In the genomic region with DNA sequence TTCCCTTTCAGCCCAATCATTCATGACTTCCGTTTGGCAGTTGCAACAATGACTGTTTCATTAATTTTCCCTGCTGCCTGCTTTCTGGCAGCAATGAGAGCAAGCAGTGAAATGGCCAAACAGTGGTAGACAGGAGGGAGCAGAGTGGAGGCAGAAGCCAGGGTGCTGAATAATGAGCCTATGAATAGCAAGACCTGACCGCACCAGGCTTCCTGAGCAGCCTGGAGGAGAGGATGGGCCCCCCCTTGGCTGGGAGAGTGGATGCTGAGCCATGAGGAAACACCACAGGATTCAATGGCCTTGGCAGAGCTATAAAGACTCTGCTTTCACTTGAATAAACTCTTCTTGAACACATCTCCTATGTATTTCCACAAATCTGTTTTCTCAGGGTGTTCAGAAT, we compare ENCODE assay signal across 21 cellular contexts.
A peak's percentile ranks its signal among the peaks of the same experiment; 100 is the strongest.
DNase-seq lines count a peak whose midpoint lies in the region; ATAC-seq and TF ChIP-seq lines count a peak whose summit lies in the region.
"Had no signal": no experiment of that assay in that cellular context is flagged by ENCODE, and none has a peak within 500 bp of the region (broad histone marks: within the 10 kb centered on the region; RNA-seq: fewer than 3 reads in every experiment).

No MANE protein-coding gene starts in this region.

- H2BK12ac ChIP-seq in neuronal stem cell (ENCODE audit: low read length) = no peak overlapping the region

- no peak overlapping the region for H2BK15ac ChIP-seq in neuronal stem cell (ENCODE audit: low read length)

- H3K4me1 ChIP-seq in neuronal stem cell (ENCODE audit: control insufficient read depth in 2 of 2, insufficient read depth in 1 of 2, low read depth in 1 of 2, low read length in 2 of 2) = no peaks in the 10 kb centered on the region
- H3K4me1 ChIP-seq: adrenal gland, Caco-2 had no signal

- no peak overlapping the region for H4K8ac ChIP-seq in neuronal stem cell (ENCODE audit: low read depth, low read length)

- no CpG with 5 or more reads among the region's 2 CpGs for WGBS in neuronal stem cell (ENCODE audit: extremely low coverage in 2 of 2, insufficient read length in 2 of 2, insufficient replicate concordance in 1 of 2), 2 donors

- peak overlapping the region; percentile 62 for H2AFZ ChIP-seq in neuronal stem cell (ENCODE audit: low read length)
- H2AFZ ChIP-seq: PC-9 had no signal

- no peak overlapping the region for H3K27ac ChIP-seq in neuronal stem cell (replicated peaks; ENCODE audit: low read length)
- H3K27ac ChIP-seq: adrenal gland, coronary artery, heart left ventricle, HL-60, PC-9 had no signal

- peak overlapping the region; percentile 42 for H3K14ac ChIP-seq in neuronal stem cell (ENCODE audit: low read length)

- no peak overlapping the region for H3K4ac ChIP-seq in neuronal stem cell (ENCODE audit: low read length)

- H3K9ac ChIP-seq in neuronal stem cell (ENCODE audit: low read depth, low read length, poor library complexity) = no peak overlapping the region

- TF ChIP-seq CTCF in epithelial cell of esophagus (IDR thresholded peaks at IDR 0.05; ENCODE audit: insufficient read depth, low read depth, low read length, missing control alignments) = no peak

- H3K9me3 ChIP-seq in neuronal stem cell (replicated peaks in 1 of 2; ENCODE audit: control insufficient read depth in 2 of 2, insufficient read depth in 1 of 2, low read depth in 1 of 2, low read length in 2 of 2) = no peaks in the 10 kb centered on the region
- H3K9me3 ChIP-seq: adrenal gland had no signal

- H3K4me3 ChIP-seq in epithelial cell of esophagus (ENCODE audit: low read length) (no peak overlapping the region), neuronal stem cell (ENCODE audit: low read length in 2 of 2) (no peak overlapping the region)
- H3K4me3 ChIP-seq: adrenal gland, coronary artery, heart left ventricle, K562, PC-9 had no signal

- H2BK5ac ChIP-seq in neuronal stem cell (ENCODE audit: low read length) = no peak overlapping the region

- no peak overlapping the region for H3K23ac ChIP-seq in neuronal stem cell (ENCODE audit: low read depth, low read length, poor library complexity)

- no peak for ATAC-seq in GM19395 (IDR thresholded peaks at IDR 0.05; ENCODE audit: unreplicated experiment)
- no peak for ATAC-seq in GM19463 (IDR thresholded peaks at IDR 0.05; ENCODE audit: unreplicated experiment)
- ATAC-seq: activated CD8-positive, alpha-beta T cell treated with anti-CD3 and anti-CD28 coated beads, Interleukin-2, amount 10 ng/mL, durations not matched to agents 7 days and 5 days; activated T-helper 17 cell treated with anti-CD3 and anti-CD28 coated beads, Interleukin-2, amount 50 U/mL, for 72 hours; K562; stimulated activated naive CD8-positive, alpha-beta T cell treated with anti-CD3 and anti-CD28 coated beads, Interleukin-15, amount 100 ng/mL, for 72 hours had no signal

- H3K18ac ChIP-seq in neuronal stem cell (ENCODE audit: low read length) = no peak overlapping the region

- H4K91ac ChIP-seq in neuronal stem cell (ENCODE audit: low read depth, low read length, poor library complexity) = no peak overlapping the region

- H3K79me1 ChIP-seq in neuronal stem cell (ENCODE audit: low read depth, low read length) = no peaks in the 10 kb centered on the region

- DNase-seq in COLO829 (ENCODE audit: low spot score) (peak; percentile 50), NCI-H446 treated with DMSO at 0.1 percent for 48 hours (lab: John Stamatoyannopoulos, UW) (peak; percentile 93), epithelial cell of esophagus (ENCODE audit: low read depth) (peak; percentile 2), neuronal stem cell (ENCODE audit: low spot score) (no peak), DMS79 (lab: John Stamatoyannopoulos, UW) (no peak)
- no peak for DNase-seq in NK-92 treated with Interleukin-12 subunit alpha and Interleukin-12 subunit beta, amount 100 ng/mL, for 24 hours (lab: John Stamatoyannopoulos, UW)
- DNase-seq: activated CD8-positive, alpha-beta T cell treated with anti-CD3 and anti-CD28 coated beads, Interleukin-2, amount 10 ng/mL, durations not matched to agents 7 days and 5 days; Caco-2; kidney; NCI-H1436; NCI-H345; PC-9; stimulated activated naive CD8-positive, alpha-beta T cell treated with anti-CD3 and anti-CD28 coated beads, Interleukin-15, amount 100 ng/mL, for 72 hours had no signal

- H2AK5ac ChIP-seq in neuronal stem cell (ENCODE audit: low read depth, low read length) = no peak overlapping the region

- H3K27me3 ChIP-seq in neuronal stem cell (ENCODE audit: control insufficient read depth in 3 of 3, insufficient read depth in 3 of 3, low read depth in 1 of 3, low read length in 3 of 3) = peaks cover 0 to 5% (median 0%) of the 10 kb centered on the region in 3 experiments
- H3K27me3 ChIP-seq: adrenal gland had no signal

- no peaks in the 10 kb centered on the region for H3K36me3 ChIP-seq in neuronal stem cell (replicated peaks in 1 of 2; ENCODE audit: control insufficient read depth in 2 of 2, insufficient read depth in 2 of 2, low read length in 2 of 2)
- H3K36me3 ChIP-seq: adrenal gland, heart left ventricle had no signal

- H3K4me2 ChIP-seq in neuronal stem cell (ENCODE audit: insufficient read depth, low read length, poor library complexity, severe bottlenecking) = no peak overlapping the region
- H3K4me2 ChIP-seq: PC-9 had no signal

- no peak overlapping the region for H2BK120ac ChIP-seq in neuronal stem cell (ENCODE audit: low read depth, low read length)

Comparison
In these comparisons a context has a peak if more than half of its experiments do, and no peak if none do; other contexts are left out.
1. DNase-seq: peak in COLO829 (single experiment), NCI-H446 treated with DMSO at 0.1 percent for 48 hours (single experiment) and epithelial cell of esophagus (single experiment); none in neuronal stem cell (single experiment), NK-92 treated with Interleukin-12 subunit alpha and Interleukin-12 subunit beta, amount 100 ng/mL, for 24 hours (single experiment) and DMS79 (single experiment).